In genomic region chr2:128751751-128752150, GRCh38 we compare ENCODE assay signal across 15 cellular contexts.
DNase-seq lines count a peak whose midpoint lies in the region; ATAC-seq and TF ChIP-seq lines count a peak whose summit lies in the region.
"Had no signal": no experiment of that assay in that cellular context is flagged by ENCODE, and none has a peak within 500 bp of the region (broad histone marks: within the 10 kb centered on the region; RNA-seq: fewer than 3 reads in every experiment).

No MANE protein-coding gene starts in this region.

- peaks cover 75% of the 10 kb centered on the region for H3K4me1 Mint-ChIP-seq in chondrocyte (ENCODE audit: low read depth)
- peaks cover 29 to 48% (median 48%) of the 10 kb centered on the region in 3 donors for H3K4me1 Mint-ChIP-seq in naive B cell

- peak overlapping the region in 8 of 11 experiments; percentile 61 to 87 (median 84); a peak in 8 of 22 replicates for H3K27ac ChIP-seq in BLaER1 treated with 17β-estradiol and CSF1 and Interleukin-3, amounts not matched to agents 10 nM and 100 nM
- H3K27ac ChIP-seq in Karpas-422 (ENCODE audit: low read length) = peak overlapping the region; percentile 100
- H3K27ac ChIP-seq: C4-2B had no signal

- intact Hi-C loops in left colon (cut with DNase I, micrococcal nuclease) = no loop called here

- H3K9me3 ChIP-seq in BLaER1 treated with 17β-estradiol and CSF1 and Interleukin-3, amounts not matched to agents 10 nM and 100 nM (replicated peaks in 1 of 11) = no peaks in the 10 kb centered on the region
- no peaks in the 10 kb centered on the region for H3K9me3 ChIP-seq in Karpas-422 (ENCODE audit: low read length)

- no peak overlapping the region for H2AFZ ChIP-seq in Karpas-422 (ENCODE audit: low read length)
- H2AFZ ChIP-seq: GM23338 had no signal

- no peaks in the 10 kb centered on the region for H3K79me2 ChIP-seq in Karpas-422 (ENCODE audit: low read length)

- TF ChIP-seq CTCF in chondrocyte (IDR thresholded peaks at IDR 0.05) = no peak

- peak overlapping the region; percentile 77 to 96 (median 87); a peak in 19 of 22 replicates for H3K4me2 ChIP-seq in BLaER1 treated with 17β-estradiol and CSF1 and Interleukin-3, amounts not matched to agents 10 nM and 100 nM
- H3K4me2 ChIP-seq in Karpas-422 (ENCODE audit: low read depth, low read length, poor library complexity, severe bottlenecking) = peak overlapping the region; percentile 14
- H3K4me2 ChIP-seq: GM23338 had no signal

- no peaks in the 10 kb centered on the region for H4K20me1 ChIP-seq in BLaER1 treated with 17β-estradiol and CSF1 and Interleukin-3, amounts not matched to agents 10 nM and 100 nM
- H4K20me1 ChIP-seq in Karpas-422 (ENCODE audit: insufficient read depth, low read depth, low read length) = no peaks in the 10 kb centered on the region

- H3K27ac Mint-ChIP-seq in chondrocyte (ENCODE audit: unreplicated experiment) (peak overlapping the region; percentile 72), naive B cell (peak overlapping the region in 5 of 6 donors; percentile 2 to 65 (median 32))
- H3K27ac Mint-ChIP-seq: CD4-positive, alpha-beta memory T cell; GM23338 had no signal

- H3K27me3 ChIP-seq in BLaER1 treated with 17β-estradiol and CSF1 and Interleukin-3, amounts not matched to agents 10 nM and 100 nM = no peaks in the 10 kb centered on the region
- H3K27me3 ChIP-seq in Karpas-422 (ENCODE audit: low read length) = no peaks in the 10 kb centered on the region

- H3K4me3 Mint-ChIP-seq in chondrocyte (ENCODE audit: unreplicated experiment) (no peak overlapping the region), naive B cell (peak overlapping the region in 2 of 8 donors; percentile 19 to 49)
- H3K4me3 Mint-ChIP-seq: CD4-positive, alpha-beta memory T cell; GM23338 had no signal

- H3K36me3 Mint-ChIP-seq in chondrocyte (ENCODE audit: low read depth) = no peaks in the 10 kb centered on the region
- no peaks in the 10 kb centered on the region for H3K36me3 Mint-ChIP-seq in naive B cell
- H3K36me3 Mint-ChIP-seq: CD4-positive, alpha-beta memory T cell had no signal

- no peak for DNase-seq in Karpas-422
- no peak for DNase-seq in chondrocyte (ENCODE audit: low spot score)
- DNase-seq in naive B cell = no peak
- no peak for DNase-seq in HuH-7 (ENCODE audit: low spot score)
- DNase-seq in NCI-H2107 (lab: John Stamatoyannopoulos, UW) = no peak
- no peak for DNase-seq in stimulated activated CD4-positive, alpha-beta T cell treated with anti-CD3 and anti-CD28 coated beads, Interleukin-1b, Interleukin-23, amount 100 ng/mL, for 48 hours
- DNase-seq in left colon = no peak
- DNase-seq: ACHN; CD4-positive, alpha-beta memory T cell; DMS79; GDM1; H7 had no signal

- ATAC-seq in naive B cell (ENCODE audit: low read depth in 2 of 2) = no peak
- ATAC-seq in left colon = no peak
- ATAC-seq: GM23338 had no signal

- peak overlapping the region in 1 of 11 experiments; percentile 30; a peak in 2 of 22 replicates for H3K9ac ChIP-seq in BLaER1 treated with 17β-estradiol and CSF1 and Interleukin-3, amounts not matched to agents 10 nM and 100 nM
- H3K9ac ChIP-seq in Karpas-422 (ENCODE audit: low read length) = peak overlapping the region; percentile 14; the same call in 1 of the 2 replicates

- no peaks in the 10 kb centered on the region for H3K9me2 ChIP-seq in Karpas-422 (replicated peaks; ENCODE audit: insufficient read depth, low read length)

- H3K4me1 ChIP-seq in BLaER1 treated with 17β-estradiol and CSF1 and Interleukin-3, amounts not matched to agents 10 nM and 100 nM = peaks cover 46 to 70% (median 67%) of the 10 kb centered on the region in 10 experiments
- H3K4me1 ChIP-seq in Karpas-422 (ENCODE audit: low read length) = peaks cover 57% of the 10 kb centered on the region

- no peaks in the 10 kb centered on the region for H3K27me3 Mint-ChIP-seq in chondrocyte (ENCODE audit: low read depth)
- H3K27me3 Mint-ChIP-seq in naive B cell = no peaks in the 10 kb centered on the region

- no peaks in the 10 kb centered on the region for H3K36me3 ChIP-seq in BLaER1 treated with 17β-estradiol and CSF1 and Interleukin-3, amounts not matched to agents 10 nM and 100 nM
- no peaks in the 10 kb centered on the region for H3K36me3 ChIP-seq in Karpas-422 (ENCODE audit: insufficient read depth, low read length)

- no peak overlapping the region for H3K4me3 ChIP-seq in BLaER1 treated with 17β-estradiol and CSF1 and Interleukin-3, amounts not matched to agents 10 nM and 100 nM
- H3K4me3 ChIP-seq in Karpas-422 (ENCODE audit: low read length) = no peak overlapping the region
- H3K4me3 ChIP-seq: GM23338 had no signal

- no peaks in the 10 kb centered on the region for H3K9me3 Mint-ChIP-seq in chondrocyte (ENCODE audit: low read depth)
- H3K9me3 Mint-ChIP-seq in naive B cell = no peaks in the 10 kb centered on the region
- H3K9me3 Mint-ChIP-seq: GM23338 had no signal
